In the genomic region with DNA sequence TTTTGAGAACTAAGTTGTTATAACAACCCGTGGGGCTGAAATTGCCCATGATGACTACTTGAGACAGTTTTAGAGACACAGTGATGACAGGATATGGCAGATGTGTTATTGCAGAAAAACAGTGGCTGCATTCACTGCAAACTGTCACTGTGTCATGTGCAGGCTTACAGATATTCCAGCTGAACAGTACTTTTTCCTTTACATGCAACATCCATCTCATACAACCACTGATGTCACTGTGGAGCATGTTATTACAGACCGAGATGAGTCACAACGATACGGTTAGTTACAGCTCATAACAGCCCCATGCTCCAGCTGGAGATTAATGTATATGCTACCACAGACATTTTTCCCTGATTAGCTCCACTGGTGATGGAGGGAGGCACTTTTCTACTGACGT, we compare ENCODE assay signal across 10 cellular contexts.
DNase-seq lines count a peak whose midpoint lies in the region; ATAC-seq, FAIRE-seq and TF ChIP-seq lines count a peak whose summit lies in the region.
"Had no signal": no experiment of that assay in that cellular context is flagged by ENCODE, and none has a peak within 500 bp of the region (broad histone marks: within the 10 kb centered on the region; RNA-seq: fewer than 3 reads in every experiment).

No MANE protein-coding gene starts in this region.

- H3K27me3 ChIP-seq in brain microvascular endothelial cell (replicated peaks) (no peaks in the 10 kb centered on the region), prostate gland (replicated peaks; ENCODE audit: insufficient read depth) (no peaks in the 10 kb centered on the region), heart right ventricle (peaks cover 0 to 5% (median 0%) of the 10 kb centered on the region in 7 donors)

- H3K9me3 Mint-ChIP-seq in chondrocyte (ENCODE audit: low read depth) = peaks cover under 1% of the 10 kb centered on the region
- H3K9me3 Mint-ChIP-seq: brain had no signal

- H3K36me3 Mint-ChIP-seq in chondrocyte (ENCODE audit: low read depth) = no peaks in the 10 kb centered on the region
- H3K36me3 Mint-ChIP-seq: brain had no signal

- H3K4me1 Mint-ChIP-seq in chondrocyte (ENCODE audit: low read depth) = no peaks in the 10 kb centered on the region

- no peak for DNase-seq in GM12891 (ENCODE audit: insufficient read length, low spot score)
- peak; percentile 78 for DNase-seq in brain microvascular endothelial cell
- no peak for DNase-seq in occipital lobe (lab: John Stamatoyannopoulos, UW)
- no peak for DNase-seq in prostate gland (ENCODE audit: low spot score)
- DNase-seq in heart right ventricle = no peak
- DNase-seq in chondrocyte (ENCODE audit: low spot score) = no peak
- DNase-seq: SIG-M5 had no signal

- in situ Hi-C loops in brain microvascular endothelial cell (cut with HindIII; ENCODE audit: low pct_ligation_motif_present, low sequenced_read_pairs) = no loop called here

- H3K9me3 ChIP-seq in prostate gland (no peaks in the 10 kb centered on the region), heart right ventricle (no peaks in the 10 kb centered on the region)

- TF ChIP-seq POLR2A in GM12891 (IDR thresholded peaks at IDR 0.05; ENCODE audit: low read depth, low read length) (no peak), prostate gland (IDR thresholded peaks at IDR 0.05) (no peak)

- WGBS in prostate gland = 66% methylated on average over 5 of the region's 5 CpGs
- WGBS in heart right ventricle, 2 donors = 46 to 65% methylated on average over 5 of the region's 5 CpGs

- no peak overlapping the region for H3K27ac ChIP-seq in brain microvascular endothelial cell
- H3K27ac ChIP-seq in prostate gland = no peak overlapping the region
- H3K27ac ChIP-seq in heart right ventricle = no peak overlapping the region

- ATAC-seq in GM21367 (IDR thresholded peaks at IDR 0.05; ENCODE audit: unreplicated experiment) (peak; percentile 98), HG03175 (IDR thresholded peaks at IDR 0.05; ENCODE audit: unreplicated experiment) (peak; percentile 97), heart right ventricle (no peak)

- H3K4me3 ChIP-seq in brain microvascular endothelial cell (ENCODE audit: low read depth, low read length) = no peak overlapping the region
- H3K4me3 ChIP-seq in prostate gland = no peak overlapping the region
- no peak overlapping the region for H3K4me3 ChIP-seq in heart right ventricle

- intact Hi-C loops in prostate gland (cut with DNase I) = no loop called here
- intact Hi-C loops in heart right ventricle (cut with DNase I) = no loop called here

- H3K4me1 ChIP-seq in prostate gland (replicated peaks) (no peaks in the 10 kb centered on the region), heart right ventricle (no peaks in the 10 kb centered on the region)

- no peak overlapping the region for H3K27ac Mint-ChIP-seq in chondrocyte (ENCODE audit: unreplicated experiment)

- TF ChIP-seq CTCF in brain microvascular endothelial cell (IDR thresholded peaks at IDR 0.05; ENCODE audit: low read depth, low read length, missing control alignments) (no peak), prostate gland (IDR thresholded peaks at IDR 0.05) (no peak), heart right ventricle (IDR thresholded peaks at IDR 0.05) (no peak), chondrocyte (IDR thresholded peaks at IDR 0.05) (no peak)

- FAIRE-seq in GM12891 (lab: Jason Lieb, UNC) = peak; percentile 93

- H3K36me3 ChIP-seq in brain microvascular endothelial cell (replicated peaks) (no peaks in the 10 kb centered on the region), prostate gland (no peaks in the 10 kb centered on the region), heart right ventricle (no peaks in the 10 kb centered on the region)

- no peak overlapping the region for H3K4me3 Mint-ChIP-seq in chondrocyte (ENCODE audit: unreplicated experiment)
- H3K4me3 Mint-ChIP-seq: brain had no signal

- no peaks in the 10 kb centered on the region for H3K27me3 Mint-ChIP-seq in chondrocyte (ENCODE audit: low read depth)
- H3K27me3 Mint-ChIP-seq: brain had no signal

TF ChIP-seq in GM12891, 5 proteins besides CTCF, POLR2A, EP300 and RAD21:
- peak; percentile 56; the same call in 1 of the 2 replicates for TF ChIP-seq POU2F2 (IDR thresholded peaks at IDR 0.05; ENCODE audit: low read depth, low read length)
- no peak for TF ChIP-seq POLR2AphosphoS5 (IDR thresholded peaks at IDR 0.05; ENCODE audit: low read depth, low read length)
- TF ChIP-seq SPI1 (IDR thresholded peaks at IDR 0.05; ENCODE audit: low read depth, low read length) = no peak

Comparison
In these comparisons a context has a peak if more than half of its experiments do, and no peak if none do; other contexts are left out.
1. ATAC-seq: peak in GM21367 (single experiment) and HG03175 (single experiment); none in heart right ventricle (0 of 8).